Comparison of ENCODE assay signal across 19 cellular contexts in genomic region chr19:28960586-28960985, GRCh38.
"Had no signal": no experiment of that assay in that cellular context is flagged by ENCODE, and none has a peak within 500 bp of the region (broad histone marks: within the 10 kb centered on the region; RNA-seq: fewer than 3 reads in every experiment).

No MANE protein-coding gene starts in this region.

- H3K27ac Mint-ChIP-seq: activated naive CD8-positive, alpha-beta T cell; nephron; stimulated activated effector memory CD8-positive, alpha-beta T cell treated with anti-CD3 and anti-CD28 coated beads, Interleukin-12 subunit alpha, Interleukin-12 subunit beta, amount 100 ng/mL, for 72 hours; T-cell had no signal

- ATAC-seq: activated CD4-positive, CD25-positive, alpha-beta regulatory T cell treated with anti-CD3 and anti-CD28 coated beads, Interleukin-2, amount 50 U/mL, for 24 hours; left ventricle myocardium superior; sciatic nerve; stimulated activated effector memory CD8-positive, alpha-beta T cell treated with anti-CD3 and anti-CD28 coated beads, Interleukin-12 subunit alpha, Interleukin-12 subunit beta, amount 100 ng/mL, for 72 hours; T-cell; upper lobe of right lung had no signal

- H3K4me3 ChIP-seq: thoracic aorta, upper lobe of right lung had no signal

- H3K27me3 Mint-ChIP-seq: activated naive CD8-positive, alpha-beta T cell had no signal

- H3K36me3 Mint-ChIP-seq: activated naive CD8-positive, alpha-beta T cell; stimulated activated effector memory CD8-positive, alpha-beta T cell treated with anti-CD3 and anti-CD28 coated beads, Interleukin-12 subunit alpha, Interleukin-12 subunit beta, amount 100 ng/mL, for 72 hours; T-cell had no signal

- H3K27ac ChIP-seq: upper lobe of right lung had no signal

- H3K36me3 ChIP-seq: thoracic aorta, upper lobe of right lung had no signal

- DNase-seq: activated CD4-positive, alpha-beta T cell treated with anti-CD3 and anti-CD28 coated beads, Interleukin-2, amount 50 U/mL, for 1 hour; activated CD8-positive, alpha-beta memory T cell treated with anti-CD3 and anti-CD28 coated beads for 24 hours; activated gamma-delta T cell treated with Interleukin-2 at 50 U/mL for 16 hours; amygdala; erythroblast; hypothalamus; left ventricle myocardium superior; mesendoderm; stimulated activated CD4-positive, alpha-beta T cell treated with anti-CD3 and anti-CD28 coated beads, Interleukin-12 subunit alpha, Interleukin-12 subunit beta, amount 100 ng/mL, for 4 hours; stimulated activated CD4-positive, alpha-beta T cell treated with anti-CD3 and anti-CD28 coated beads, Interleukin-2, amount 100 ng/mL, for 24 hours; T-cell; T1000; upper lobe of right lung had no signal

- H3K4me1 ChIP-seq: upper lobe of right lung had no signal

- H3K4me3 Mint-ChIP-seq: activated naive CD8-positive, alpha-beta T cell; nephron; stimulated activated effector memory CD8-positive, alpha-beta T cell treated with anti-CD3 and anti-CD28 coated beads, Interleukin-12 subunit alpha, Interleukin-12 subunit beta, amount 100 ng/mL, for 72 hours; T-cell had no signal

- H3K27me3 ChIP-seq: upper lobe of right lung had no signal

- H3K9me3 ChIP-seq: thoracic aorta, upper lobe of right lung had no signal

- H3K4me1 Mint-ChIP-seq: nephron; stimulated activated effector memory CD8-positive, alpha-beta T cell treated with anti-CD3 and anti-CD28 coated beads, Interleukin-12 subunit alpha, Interleukin-12 subunit beta, amount 100 ng/mL, for 72 hours; T-cell had no signal

- H3K9me3 Mint-ChIP-seq: stimulated activated effector memory CD8-positive, alpha-beta T cell treated with anti-CD3 and anti-CD28 coated beads, Interleukin-12 subunit alpha, Interleukin-12 subunit beta, amount 100 ng/mL, for 72 hours had no signal
